9 cellular contexts compared by ENCODE assay signal in the genomic region with DNA sequence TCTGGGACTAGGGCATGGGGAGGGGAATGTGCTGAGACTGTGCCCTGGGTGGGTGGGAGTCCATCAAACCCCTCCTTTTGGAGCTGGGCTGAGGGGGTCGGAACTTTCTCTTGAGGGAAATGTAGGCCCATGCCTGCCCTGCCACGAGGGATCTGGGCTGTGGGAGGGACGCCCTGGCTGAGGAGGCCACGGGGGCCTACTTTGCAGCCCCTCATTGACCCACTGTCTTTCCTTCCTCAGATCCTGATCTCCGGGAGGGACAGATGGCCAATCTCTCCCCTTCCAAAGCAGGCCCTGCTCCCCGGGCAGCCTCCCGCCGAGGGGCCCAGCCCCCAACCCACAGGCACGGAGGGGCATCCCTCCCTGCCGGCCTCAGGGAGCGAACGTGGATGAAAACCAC. TPM values are rescaled to one million over a fixed set of nuclear protein-coding genes. Genes with fewer than 3 reads are reported as not detected.
A peak's percentile ranks its signal among the peaks of the same experiment; 100 is the strongest.
DNase-seq lines count a peak whose midpoint lies in the region; ATAC-seq and TF ChIP-seq lines count a peak whose summit lies in the region.
"Had no signal": no experiment of that assay in that cellular context is flagged by ENCODE, and none has a peak within 500 bp of the region (broad histone marks: within the 10 kb centered on the region; RNA-seq: fewer than 3 reads in every experiment).

No MANE protein-coding gene starts in this region.

- no peaks in the 10 kb centered on the region for H3K9me3 ChIP-seq in BLaER1 treated with 17β-estradiol and CSF1 and Interleukin-3, amounts not matched to agents 10 nM and 100 nM (replicated peaks in 1 of 11)
- H3K9me3 ChIP-seq in right atrium auricular region (no peaks in the 10 kb centered on the region), trophoblast cell (ENCODE audit: insufficient read depth, low read depth, low read length) (peaks cover 2% of the 10 kb centered on the region)

- H2AK5ac ChIP-seq in trophoblast cell (ENCODE audit: low read length), result peak overlapping the region; percentile 16

- H2BK120ac ChIP-seq in trophoblast cell (ENCODE audit: insufficient read depth, low read length, poor library complexity), result peak overlapping the region; percentile 16

- peak overlapping the region; percentile 55 for H3K18ac ChIP-seq in trophoblast cell (ENCODE audit: low read length)

- peak overlapping the region; percentile 66 for H2BK12ac ChIP-seq in trophoblast cell (ENCODE audit: low read length)

- H3K23ac ChIP-seq in trophoblast cell (ENCODE audit: low read length), result no peak overlapping the region

- H4K20me1 ChIP-seq in BLaER1 treated with 17β-estradiol and CSF1 and Interleukin-3, amounts not matched to agents 10 nM and 100 nM, result 0 out of 22 replicates have a peak, but pooled peaks cover 0 to 5% (median 0%) of the 10 kb centered on the region in 11 experiments

- DNase-seq in right atrium auricular region (ENCODE audit: low spot score), result no peak
- DNase-seq in trophoblast cell, result no peak
- no peak for DNase-seq in GM19238 (ENCODE audit: insufficient read length, low spot score)
- no peak for DNase-seq in iPS-NIHi7 (ENCODE audit: extremely low spot score)
- DNase-seq in NCI-H2029 treated with DMSO at 0.1 percent for 48 hours (lab: John Stamatoyannopoulos, UW), result no peak

- peak overlapping the region; percentile 6 for H2AFZ ChIP-seq in trophoblast cell (ENCODE audit: insufficient read depth, low read length, poor library complexity)

- no peak overlapping the region for H3K4me3 ChIP-seq in BLaER1 treated with 17β-estradiol and CSF1 and Interleukin-3, amounts not matched to agents 10 nM and 100 nM
- no peak overlapping the region for H3K4me3 ChIP-seq in right atrium auricular region
- no peak overlapping the region for H3K4me3 ChIP-seq in trophoblast cell (ENCODE audit: low read depth, low read length)

- peak overlapping the region; percentile 75 for H4K91ac ChIP-seq in trophoblast cell (ENCODE audit: low read depth, low read length)

- no CpG with 5 or more reads among the region's 12 CpGs for WGBS in trophoblast cell (ENCODE audit: extremely low coverage, insufficient coverage, insufficient read length)

- H3K79me2 ChIP-seq in trophoblast cell (ENCODE audit: control insufficient read depth, insufficient read depth, low read length, poor library complexity), result no peaks in the 10 kb centered on the region

- peak overlapping the region; percentile 39 to 93 (median 67); a peak in 21 of 22 replicates for H3K27ac ChIP-seq in BLaER1 treated with 17β-estradiol and CSF1 and Interleukin-3, amounts not matched to agents 10 nM and 100 nM
- H3K27ac ChIP-seq in VCaP (peak overlapping the region; percentile 52), right atrium auricular region (peak overlapping the region; percentile 90), trophoblast cell (ENCODE audit: low read depth, low read length) (peak overlapping the region; percentile 70)
- H3K27ac ChIP-seq: C4-2B had no signal

- H4K8ac ChIP-seq in trophoblast cell (ENCODE audit: low read depth, low read length), result peak overlapping the region; percentile 81

- H3K4me2 ChIP-seq in BLaER1 treated with 17β-estradiol and CSF1 and Interleukin-3, amounts not matched to agents 10 nM and 100 nM, result peak overlapping the region; percentile 78 to 92 (median 87)
- H3K4me2 ChIP-seq in trophoblast cell (ENCODE audit: low read length), result no peak overlapping the region

- peaks cover 40 to 68% (median 46%) of the 10 kb centered on the region in 10 experiments for H3K4me1 ChIP-seq in BLaER1 treated with 17β-estradiol and CSF1 and Interleukin-3, amounts not matched to agents 10 nM and 100 nM
- H3K4me1 ChIP-seq in right atrium auricular region (peaks cover 0 to 47% of the 10 kb centered on the region in 2 donors), trophoblast cell (ENCODE audit: control insufficient read depth in 1 of 2, insufficient read depth in 2 of 2, low read length in 2 of 2) (peaks cover 7 to 8% of the 10 kb centered on the region in 2 experiments)

- peak overlapping the region; percentile 28 for H4K12ac ChIP-seq in trophoblast cell (ENCODE audit: low read depth, low read length)

- H3K79me1 ChIP-seq in trophoblast cell (ENCODE audit: low read length), result peaks cover 7% of the 10 kb centered on the region

- peak overlapping the region; percentile 49 to 84 (median 65); a peak in 21 of 22 replicates for H3K9ac ChIP-seq in BLaER1 treated with 17β-estradiol and CSF1 and Interleukin-3, amounts not matched to agents 10 nM and 100 nM
- H3K9ac ChIP-seq in trophoblast cell (ENCODE audit: low read length), result no peak overlapping the region

- H3K14ac ChIP-seq in trophoblast cell (ENCODE audit: low read length), result peak overlapping the region; percentile 41

- no peaks in the 10 kb centered on the region for H3K36me3 ChIP-seq in BLaER1 treated with 17β-estradiol and CSF1 and Interleukin-3, amounts not matched to agents 10 nM and 100 nM
- H3K36me3 ChIP-seq in right atrium auricular region (peaks cover 15% of the 10 kb centered on the region), trophoblast cell (ENCODE audit: control insufficient read depth in 1 of 2, insufficient read depth in 2 of 2, low read length in 2 of 2) (peaks cover 5 to 8% of the 10 kb centered on the region in 2 experiments)

- no peaks in the 10 kb centered on the region for H3K27me3 ChIP-seq in BLaER1 treated with 17β-estradiol and CSF1 and Interleukin-3, amounts not matched to agents 10 nM and 100 nM
- no peaks in the 10 kb centered on the region for H3K27me3 ChIP-seq in right atrium auricular region
- H3K27me3 ChIP-seq in trophoblast cell (ENCODE audit: insufficient read depth, low read length), result no peaks in the 10 kb centered on the region

- peak overlapping the region; percentile 56 for H3K4ac ChIP-seq in trophoblast cell (ENCODE audit: low read depth, low read length)

- no peak for ATAC-seq in HG03045 (IDR thresholded peaks at IDR 0.05; ENCODE audit: unreplicated experiment)

- peak overlapping the region; percentile 47 for H2BK5ac ChIP-seq in trophoblast cell (ENCODE audit: low read depth, low read length, poor library complexity)

- TF ChIP-seq CTCF in VCaP (conservative IDR thresholded peaks at IDR 0.05) (no peak), right atrium auricular region (IDR thresholded peaks at IDR 0.05) (no peak)

RNA-seq across cellular contexts. Expression of a gene that starts 25.3 kb away (rescaled TPM):
- total RNA-seq in right atrium auricular region, result 10 to 100 TPM; 22.2 to 59.0 TPM
- 64.9 and 67.5 TPM in 2 replicates for polyA plus RNA-seq in trophoblast cell (2013)

RNA-seq across cellular contexts. Expression of a gene that starts 40.5 kb away (rescaled TPM):
- 10 to 100 TPM; 11.8 to 23.5 TPM for total RNA-seq in right atrium auricular region
- 4.0 and 4.1 TPM in 2 replicates for polyA plus RNA-seq in trophoblast cell (2013)

RNA-seq across cellular contexts. Expression of a gene that starts 42.9 kb away (rescaled TPM):
- 10 to 100 TPM; 27.3 to 36.1 TPM for total RNA-seq in right atrium auricular region
- 18.7 and 18.8 TPM in 2 replicates for polyA plus RNA-seq in trophoblast cell (2013)
